ENCODE assay signal across 1 cellular context in genomic region chr13:35345992-35346391, GRCh38.
TF ChIP-seq lines count a peak whose summit lies in the region.

No MANE protein-coding gene starts in this region.

TF ChIP-seq in GM23338, 12 proteins besides CTCF, POLR2A, EP300 and RAD21 (continued from another document):
- TF ChIP-seq REST (IDR thresholded peaks at IDR 0.05; ENCODE audit: unreplicated experiment) = no peak
- no peak for TF ChIP-seq EZH2 (IDR thresholded peaks at IDR 0.05; ENCODE audit: low read depth, unreplicated experiment)
- no peak for TF ChIP-seq EZH2phosphoT487 (IDR thresholded peaks at IDR 0.05; ENCODE audit: unreplicated experiment)
